ENCODE assay signal across 1 cellular context in the genomic region with DNA sequence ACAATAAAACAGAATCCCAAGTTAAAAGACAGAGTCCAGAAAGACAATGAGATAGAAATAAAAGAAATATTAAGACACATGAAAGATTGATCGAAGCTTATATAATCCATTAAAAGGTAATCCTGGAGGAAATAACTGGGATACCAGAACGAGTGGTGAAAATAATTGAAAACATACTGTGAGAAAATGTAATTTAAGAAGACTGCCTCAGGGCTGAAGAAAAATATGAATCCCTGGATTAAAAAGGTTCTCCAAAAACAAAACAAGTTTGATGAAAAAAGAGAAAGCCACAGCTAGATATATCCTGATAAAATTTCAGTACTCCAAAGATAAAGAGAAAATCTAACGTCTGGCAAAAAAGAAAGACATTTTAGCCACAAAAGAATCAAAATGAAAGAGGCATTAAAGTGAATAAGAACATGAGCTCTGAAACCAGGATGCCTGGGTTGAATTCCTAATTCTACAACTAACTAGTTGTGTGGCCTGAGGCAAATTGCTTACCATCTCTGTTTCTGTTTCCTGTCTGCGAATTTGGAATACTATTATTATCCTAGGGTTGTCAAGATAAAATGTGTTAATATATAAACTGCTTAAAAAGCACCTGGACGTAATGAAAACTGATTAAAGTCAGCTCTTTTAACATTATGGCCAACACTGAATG.
TF ChIP-seq lines count a peak whose summit lies in the region.

No MANE protein-coding gene starts in this region.

TF ChIP-seq in IMR-90, 13 proteins besides CTCF, POLR2A, EP300 and RAD21:
- TF ChIP-seq MAFK (IDR thresholded peaks at IDR 0.05; ENCODE audit: low read depth, low read length), result no peak
- no peak for TF ChIP-seq RCOR1 (IDR thresholded peaks at IDR 0.05; ENCODE audit: insufficient replicate concordance, low read length)
- TF ChIP-seq BHLHE40 (IDR thresholded peaks at IDR 0.05; ENCODE audit: low read depth, low read length), result no peak
- TF ChIP-seq, protein P1, sequence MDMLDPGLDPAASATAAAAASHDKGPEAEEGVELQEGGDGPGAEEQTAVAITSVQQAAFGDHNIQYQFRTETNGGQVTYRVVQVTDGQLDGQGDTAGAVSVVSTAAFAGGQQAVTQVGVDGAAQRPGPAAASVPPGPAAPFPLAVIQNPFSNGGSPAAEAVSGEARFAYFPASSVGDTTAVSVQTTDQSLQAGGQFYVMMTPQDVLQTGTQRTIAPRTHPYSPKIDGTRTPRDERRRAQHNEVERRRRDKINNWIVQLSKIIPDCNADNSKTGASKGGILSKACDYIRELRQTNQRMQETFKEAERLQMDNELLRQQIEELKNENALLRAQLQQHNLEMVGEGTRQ (IDR thresholded peaks at IDR 0.05; ENCODE audit: low read depth, low read length), result no peak
- TF ChIP-seq, protein P2, sequence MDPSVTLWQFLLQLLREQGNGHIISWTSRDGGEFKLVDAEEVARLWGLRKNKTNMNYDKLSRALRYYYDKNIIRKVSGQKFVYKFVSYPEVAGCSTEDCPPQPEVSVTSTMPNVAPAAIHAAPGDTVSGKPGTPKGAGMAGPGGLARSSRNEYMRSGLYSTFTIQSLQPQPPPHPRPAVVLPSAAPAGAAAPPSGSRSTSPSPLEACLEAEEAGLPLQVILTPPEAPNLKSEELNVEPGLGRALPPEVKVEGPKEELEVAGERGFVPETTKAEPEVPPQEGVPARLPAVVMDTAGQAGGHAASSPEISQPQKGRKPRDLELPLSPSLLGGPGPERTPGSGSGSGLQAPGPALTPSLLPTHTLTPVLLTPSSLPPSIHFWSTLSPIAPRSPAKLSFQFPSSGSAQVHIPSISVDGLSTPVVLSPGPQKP (IDR thresholded peaks at IDR 0.05; ENCODE audit: borderline replicate concordance, low read depth, low read length), result no peak
- TF ChIP-seq RFX5 (IDR thresholded peaks at IDR 0.05; ENCODE audit: low read depth, low read length), result no peak
- no peak for TF ChIP-seq MXI1 (IDR thresholded peaks at IDR 0.05; ENCODE audit: borderline replicate concordance, low read depth, low read length)
- TF ChIP-seq CEBPB (IDR thresholded peaks at IDR 0.05; ENCODE audit: low read depth, low read length), result no peak
- no peak for TF ChIP-seq FOS (IDR thresholded peaks at IDR 0.05; ENCODE audit: low read depth, low read length)
- no peak for TF ChIP-seq CHD1 (IDR thresholded peaks at IDR 0.05; ENCODE audit: low read depth, low read length)
